In genomic region chr2:239601880-239602279, GRCh38 we compare ENCODE assay signal across 24 cellular contexts.
DNase-seq lines count a peak whose midpoint lies in the region; ATAC-seq and TF ChIP-seq lines count a peak whose summit lies in the region.
"Had no signal": no experiment of that assay in that cellular context is flagged by ENCODE, and none has a peak within 500 bp of the region (broad histone marks: within the 10 kb centered on the region; RNA-seq: fewer than 3 reads in every experiment).

No MANE protein-coding gene starts in this region.

- H2AFZ ChIP-seq in neuronal stem cell (ENCODE audit: low read length) (no peak overlapping the region), SK-N-SH (ENCODE audit: low read depth) (no peak overlapping the region)

- no CpG with 5 or more reads among the region's 7 CpGs for WGBS in neuronal stem cell (ENCODE audit: extremely low coverage in 2 of 2, insufficient read length in 2 of 2, insufficient replicate concordance in 1 of 2), 2 donors
- WGBS in SK-N-SH (ENCODE audit: low lambda C conversion rate), result 60% methylated on average over 7 of the region's 7 CpGs

- H3K4ac ChIP-seq in neuronal stem cell (ENCODE audit: low read length), result no peak overlapping the region

- H3K27ac ChIP-seq in CD4-positive, CD25-positive, alpha-beta regulatory T cell (ENCODE audit: insufficient read depth, low read length, poor library complexity, severe bottlenecking), result no peak overlapping the region
- H3K27ac ChIP-seq in neuronal stem cell (replicated peaks; ENCODE audit: low read length), result no peak overlapping the region
- no peak overlapping the region for H3K27ac ChIP-seq in SK-N-SH (ENCODE audit: low read depth in 2 of 2, low read length in 1 of 2)
- H3K27ac ChIP-seq: ascending aorta, heart right ventricle, SJSA1, VCaP had no signal

- H3K4me1 ChIP-seq in CD4-positive, CD25-positive, alpha-beta regulatory T cell (ENCODE audit: control insufficient read depth, insufficient read depth, low read length, poor library complexity, severe bottlenecking), result peaks cover 26% of the 10 kb centered on the region
- H3K4me1 ChIP-seq in neuronal stem cell (ENCODE audit: control insufficient read depth in 2 of 2, insufficient read depth in 1 of 2, low read depth in 1 of 2, low read length in 2 of 2) (peaks cover 0 to 20% of the 10 kb centered on the region in 2 donors), SK-N-SH (ENCODE audit: control insufficient read depth in 1 of 2, insufficient read depth in 2 of 2, low read depth in 1 of 2, low read length in 1 of 2) (no peaks in the 10 kb centered on the region; a peak in 1 of 4 replicates)
- H3K4me1 ChIP-seq: ascending aorta, SJSA1 had no signal

- no peaks in the 10 kb centered on the region for H3K9me2 ChIP-seq in SK-N-SH

- no peak overlapping the region for H3K23ac ChIP-seq in neuronal stem cell (ENCODE audit: low read depth, low read length, poor library complexity)

- peak overlapping the region; percentile 54 for H2AK5ac ChIP-seq in neuronal stem cell (ENCODE audit: low read depth, low read length)

- H3K79me1 ChIP-seq in neuronal stem cell (ENCODE audit: low read depth, low read length), result no peaks in the 10 kb centered on the region

- H3K79me2 ChIP-seq in SK-N-SH (ENCODE audit: insufficient read depth), result no peaks in the 10 kb centered on the region

- H3K36me3 Mint-ChIP-seq in CD4-positive, CD25-positive, alpha-beta regulatory T cell, result no peaks in the 10 kb centered on the region
- peaks cover 1% of the 10 kb centered on the region for H3K36me3 Mint-ChIP-seq in central memory CD8-positive, alpha-beta T cell (ENCODE audit: insufficient read depth)
- H3K36me3 Mint-ChIP-seq: memory B cell had no signal

- H3K4me3 Mint-ChIP-seq in CD4-positive, CD25-positive, alpha-beta regulatory T cell, result peak overlapping the region in 3 of 4 donors; percentile 29 to 59 (median 41)
- peak overlapping the region; percentile 66 for H3K4me3 Mint-ChIP-seq in central memory CD8-positive, alpha-beta T cell
- H3K4me3 Mint-ChIP-seq: memory B cell had no signal

- no peak overlapping the region for H2BK5ac ChIP-seq in neuronal stem cell (ENCODE audit: low read length)

- H3K4me2 ChIP-seq in neuronal stem cell (ENCODE audit: insufficient read depth, low read length, poor library complexity, severe bottlenecking), result no peak overlapping the region
- H3K4me2 ChIP-seq in SK-N-SH, result no peak overlapping the region

- no peaks in the 10 kb centered on the region for H4K20me1 ChIP-seq in SK-N-SH (ENCODE audit: insufficient read depth)

- H4K91ac ChIP-seq in neuronal stem cell (ENCODE audit: low read depth, low read length, poor library complexity), result no peak overlapping the region

- H2BK15ac ChIP-seq in neuronal stem cell (ENCODE audit: low read length), result no peak overlapping the region

- no peak overlapping the region for H3K4me3 ChIP-seq in CD4-positive, CD25-positive, alpha-beta regulatory T cell (ENCODE audit: low read depth, low read length)
- H3K4me3 ChIP-seq in neuronal stem cell (ENCODE audit: low read length in 2 of 2), result no peak overlapping the region
- H3K4me3 ChIP-seq in SK-N-SH (ENCODE audit: low read depth in 2 of 2, low read length in 1 of 2), result no peak overlapping the region
- H3K4me3 ChIP-seq: ascending aorta, heart right ventricle, SJSA1, skin epidermis had no signal

- no peak for TF ChIP-seq CTCF in SK-N-SH (IDR thresholded peaks at IDR 0.05)

- no peaks in the 10 kb centered on the region for H3K36me3 ChIP-seq in CD4-positive, CD25-positive, alpha-beta regulatory T cell (ENCODE audit: control insufficient read depth, insufficient read depth, low read length)
- no peaks in the 10 kb centered on the region for H3K36me3 ChIP-seq in neuronal stem cell (replicated peaks in 1 of 2; ENCODE audit: control insufficient read depth in 2 of 2, insufficient read depth in 2 of 2, low read length in 2 of 2)
- no peaks in the 10 kb centered on the region for H3K36me3 ChIP-seq in SK-N-SH (replicated peaks in 1 of 2; ENCODE audit: control insufficient read depth in 1 of 2, insufficient read depth in 2 of 2, low read length in 1 of 2)
- H3K36me3 ChIP-seq: ascending aorta, heart right ventricle, SJSA1 had no signal

- no peak overlapping the region for H3K9ac ChIP-seq in neuronal stem cell (ENCODE audit: low read depth, low read length, poor library complexity)
- no peak overlapping the region for H3K9ac ChIP-seq in SK-N-SH

- H3K27me3 ChIP-seq in CD4-positive, CD25-positive, alpha-beta regulatory T cell (ENCODE audit: control insufficient read depth, insufficient read depth, low read length), result peaks cover 3% of the 10 kb centered on the region
- H3K27me3 ChIP-seq in neuronal stem cell (ENCODE audit: control insufficient read depth in 3 of 3, insufficient read depth in 3 of 3, low read depth in 1 of 3, low read length in 3 of 3) (peaks cover 0 to 6% (median 0%) of the 10 kb centered on the region in 3 experiments), SK-N-SH (ENCODE audit: insufficient read depth) (no peaks in the 10 kb centered on the region)
- H3K27me3 ChIP-seq: ascending aorta had no signal

- peaks cover 21% of the 10 kb centered on the region for H3K27me3 Mint-ChIP-seq in CD4-positive, CD25-positive, alpha-beta regulatory T cell
- no peaks in the 10 kb centered on the region for H3K27me3 Mint-ChIP-seq in central memory CD8-positive, alpha-beta T cell

- no peak overlapping the region for H2BK120ac ChIP-seq in neuronal stem cell (ENCODE audit: low read depth, low read length)

- H3K4me1 Mint-ChIP-seq in CD4-positive, CD25-positive, alpha-beta regulatory T cell, result peaks cover 0 to 17% (median 9%) of the 10 kb centered on the region in 4 donors
- peaks cover 37% of the 10 kb centered on the region for H3K4me1 Mint-ChIP-seq in central memory CD8-positive, alpha-beta T cell
- H3K4me1 Mint-ChIP-seq: memory B cell had no signal

- TF ChIP-seq RAD21 in SK-N-SH (IDR thresholded peaks at IDR 0.05; ENCODE audit: low read length), result no peak

- no peak overlapping the region for H4K8ac ChIP-seq in neuronal stem cell (ENCODE audit: low read depth, low read length)

- peaks cover 0 to 1% (median 0%) of the 10 kb centered on the region in 7 donors for H3K9me3 Mint-ChIP-seq in CD4-positive, CD25-positive, alpha-beta regulatory T cell
- no peaks in the 10 kb centered on the region for H3K9me3 Mint-ChIP-seq in central memory CD8-positive, alpha-beta T cell

- no peak for ATAC-seq in CD4-positive, CD25-positive, alpha-beta regulatory T cell (ENCODE audit: low read depth in 2 of 2)
- ATAC-seq in central memory CD8-positive, alpha-beta T cell (replicated peaks; ENCODE audit: extremely low read depth, poor library complexity, severe bottlenecking), result no peak
- ATAC-seq in HG03469 (IDR thresholded peaks at IDR 0.05; ENCODE audit: unreplicated experiment), result no peak
- ATAC-seq: heart right ventricle, left cardiac atrium had no signal

- POLR2A ChIA-PET in SK-N-SH (lab: Yijun Ruan, JAX), result no interaction called here

- H2BK12ac ChIP-seq in neuronal stem cell (ENCODE audit: low read length), result no peak overlapping the region

- H3K14ac ChIP-seq in neuronal stem cell (ENCODE audit: low read length), result no peak overlapping the region

- peak overlapping the region; percentile 15 for H3K18ac ChIP-seq in neuronal stem cell (ENCODE audit: low read length)

- TF ChIP-seq EP300 in SK-N-SH (IDR thresholded peaks at IDR 0.05; ENCODE audit: borderline replicate concordance in 1 of 2, low read depth in 1 of 2, low read length in 1 of 2), result no peak

- DNase-seq in activated CD4-positive, alpha-beta T cell treated with anti-CD3 and anti-CD28 coated beads for 1 hour, result peak; percentile 6
- no peak for DNase-seq in activated CD4-positive, alpha-beta T cell treated with anti-CD3 and anti-CD28 coated beads, Interleukin-2, amount 50 U/mL, for 4 hours
- DNase-seq in CD4-positive, CD25-positive, alpha-beta regulatory T cell, result no peak
- no peak for DNase-seq in central memory CD8-positive, alpha-beta T cell (ENCODE audit: low spot score in 2 of 2)
- no peak for DNase-seq in neuronal stem cell (ENCODE audit: low spot score)
- no peak for DNase-seq in SK-N-SH
- DNase-seq in nucleus accumbens (lab: John Stamatoyannopoulos, UW), result no peak
- DNase-seq: activated naive CD4-positive, alpha-beta T cell treated with anti-CD3 and anti-CD28 coated beads, Interleukin-2, amount 50 U/mL, for 16 hours; erythroblast; HCEC 1CT; heart right ventricle; Karpas-422; left cardiac atrium; NCI-H1694; NCI-H2171; NCI-H524 treated with DMSO at 0.1 percent for 48 hours; occipital lobe; stimulated activated CD4-positive, alpha-beta T cell treated with anti-CD3 and anti-CD28 coated beads, Interleukin-1b, Interleukin-23, amount 100 ng/mL, for 48 hours had no signal

- H3K9me3 ChIP-seq in CD4-positive, CD25-positive, alpha-beta regulatory T cell (ENCODE audit: control insufficient read depth in 2 of 2, low read length in 2 of 2), result no peaks in the 10 kb centered on the region
- H3K9me3 ChIP-seq in neuronal stem cell (replicated peaks in 1 of 2; ENCODE audit: control insufficient read depth in 2 of 2, insufficient read depth in 1 of 2, low read depth in 1 of 2, low read length in 2 of 2) (peaks cover 0 to 7% of the 10 kb centered on the region in 2 donors), SK-N-SH (no peaks in the 10 kb centered on the region)
- H3K9me3 ChIP-seq: ascending aorta, heart right ventricle, SJSA1 had no signal

- CTCF ChIA-PET in SK-N-SH (lab: Yijun Ruan, JAX), result interaction anchor here (0.7 kb wide), 1 partner anchor 527 kb away, joined by 3 read pairs; no protein-coding TSS in a partner anchor

- H3K27ac Mint-ChIP-seq in CD4-positive, CD25-positive, alpha-beta regulatory T cell, result peak overlapping the region in 2 of 3 donors; percentile 85 to 91
- H3K27ac Mint-ChIP-seq in central memory CD8-positive, alpha-beta T cell (ENCODE audit: low read depth), result peak overlapping the region; percentile 86
- H3K27ac Mint-ChIP-seq: memory B cell had no signal

- H3F3A ChIP-seq in SK-N-SH (replicated peaks; ENCODE audit: insufficient read depth), result no peaks in the 10 kb centered on the region

TF ChIP-seq in SK-N-SH, 30 proteins besides CTCF, POLR2A, EP300 and RAD21:
- TF ChIP-seq EZH2phosphoT487 (IDR thresholded peaks at IDR 0.05; ENCODE audit: borderline replicate concordance, low read depth) (no peak), GATA2 (CRISPR knock-in tag; IDR thresholded peaks at IDR 0.05) (no peak)
